2 cellular contexts compared by ENCODE assay signal in the genomic region with DNA sequence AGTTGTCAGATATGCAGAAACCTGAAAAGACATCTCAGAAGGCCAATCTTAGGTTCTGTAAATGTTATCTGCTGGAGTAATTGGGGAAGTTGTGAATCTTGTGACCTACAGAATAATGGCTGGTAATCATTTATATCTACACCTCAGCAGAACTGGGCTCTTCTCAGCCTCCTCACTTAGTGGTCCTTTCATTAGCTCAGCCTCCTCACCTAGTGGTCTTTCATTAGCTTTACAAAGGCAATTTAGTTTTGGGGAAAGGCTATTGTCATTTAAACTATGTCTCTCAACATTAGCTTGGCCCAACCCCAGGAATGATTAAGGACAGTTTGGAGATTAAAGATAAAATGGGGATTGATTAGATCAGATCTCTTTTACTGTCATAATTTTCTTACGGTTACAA.
A peak's percentile ranks its signal among the peaks of the same experiment; 100 is the strongest.
TF ChIP-seq lines count a peak whose summit lies in the region.

No MANE protein-coding gene starts in this region.

TF ChIP-seq in GM23338, 12 proteins besides CTCF, POLR2A, EP300 and RAD21:
- TF ChIP-seq ZNF114 (CRISPR knock-in tag; IDR thresholded peaks at IDR 0.05) = peak; percentile 93
- TF ChIP-seq CREB1 (CRISPR knock-in tag; IDR thresholded peaks at IDR 0.05; ENCODE audit: low read depth) = 0 out of 2 replicates have a peak, but pooled peaks have one; percentile 20
- peak; percentile 28 for TF ChIP-seq NANOG (IDR thresholded peaks at IDR 0.05; ENCODE audit: borderline replicate concordance)
- no peak for TF ChIP-seq STAT1 (IDR thresholded peaks at IDR 0.05; ENCODE audit: unreplicated experiment)
- TF ChIP-seq EZH2 (IDR thresholded peaks at IDR 0.05; ENCODE audit: low read depth, unreplicated experiment) = no peak
- no peak for TF ChIP-seq ZNF331 (CRISPR knock-in tag; IDR thresholded peaks at IDR 0.05; ENCODE audit: low read depth)
- TF ChIP-seq, protein P1, sequence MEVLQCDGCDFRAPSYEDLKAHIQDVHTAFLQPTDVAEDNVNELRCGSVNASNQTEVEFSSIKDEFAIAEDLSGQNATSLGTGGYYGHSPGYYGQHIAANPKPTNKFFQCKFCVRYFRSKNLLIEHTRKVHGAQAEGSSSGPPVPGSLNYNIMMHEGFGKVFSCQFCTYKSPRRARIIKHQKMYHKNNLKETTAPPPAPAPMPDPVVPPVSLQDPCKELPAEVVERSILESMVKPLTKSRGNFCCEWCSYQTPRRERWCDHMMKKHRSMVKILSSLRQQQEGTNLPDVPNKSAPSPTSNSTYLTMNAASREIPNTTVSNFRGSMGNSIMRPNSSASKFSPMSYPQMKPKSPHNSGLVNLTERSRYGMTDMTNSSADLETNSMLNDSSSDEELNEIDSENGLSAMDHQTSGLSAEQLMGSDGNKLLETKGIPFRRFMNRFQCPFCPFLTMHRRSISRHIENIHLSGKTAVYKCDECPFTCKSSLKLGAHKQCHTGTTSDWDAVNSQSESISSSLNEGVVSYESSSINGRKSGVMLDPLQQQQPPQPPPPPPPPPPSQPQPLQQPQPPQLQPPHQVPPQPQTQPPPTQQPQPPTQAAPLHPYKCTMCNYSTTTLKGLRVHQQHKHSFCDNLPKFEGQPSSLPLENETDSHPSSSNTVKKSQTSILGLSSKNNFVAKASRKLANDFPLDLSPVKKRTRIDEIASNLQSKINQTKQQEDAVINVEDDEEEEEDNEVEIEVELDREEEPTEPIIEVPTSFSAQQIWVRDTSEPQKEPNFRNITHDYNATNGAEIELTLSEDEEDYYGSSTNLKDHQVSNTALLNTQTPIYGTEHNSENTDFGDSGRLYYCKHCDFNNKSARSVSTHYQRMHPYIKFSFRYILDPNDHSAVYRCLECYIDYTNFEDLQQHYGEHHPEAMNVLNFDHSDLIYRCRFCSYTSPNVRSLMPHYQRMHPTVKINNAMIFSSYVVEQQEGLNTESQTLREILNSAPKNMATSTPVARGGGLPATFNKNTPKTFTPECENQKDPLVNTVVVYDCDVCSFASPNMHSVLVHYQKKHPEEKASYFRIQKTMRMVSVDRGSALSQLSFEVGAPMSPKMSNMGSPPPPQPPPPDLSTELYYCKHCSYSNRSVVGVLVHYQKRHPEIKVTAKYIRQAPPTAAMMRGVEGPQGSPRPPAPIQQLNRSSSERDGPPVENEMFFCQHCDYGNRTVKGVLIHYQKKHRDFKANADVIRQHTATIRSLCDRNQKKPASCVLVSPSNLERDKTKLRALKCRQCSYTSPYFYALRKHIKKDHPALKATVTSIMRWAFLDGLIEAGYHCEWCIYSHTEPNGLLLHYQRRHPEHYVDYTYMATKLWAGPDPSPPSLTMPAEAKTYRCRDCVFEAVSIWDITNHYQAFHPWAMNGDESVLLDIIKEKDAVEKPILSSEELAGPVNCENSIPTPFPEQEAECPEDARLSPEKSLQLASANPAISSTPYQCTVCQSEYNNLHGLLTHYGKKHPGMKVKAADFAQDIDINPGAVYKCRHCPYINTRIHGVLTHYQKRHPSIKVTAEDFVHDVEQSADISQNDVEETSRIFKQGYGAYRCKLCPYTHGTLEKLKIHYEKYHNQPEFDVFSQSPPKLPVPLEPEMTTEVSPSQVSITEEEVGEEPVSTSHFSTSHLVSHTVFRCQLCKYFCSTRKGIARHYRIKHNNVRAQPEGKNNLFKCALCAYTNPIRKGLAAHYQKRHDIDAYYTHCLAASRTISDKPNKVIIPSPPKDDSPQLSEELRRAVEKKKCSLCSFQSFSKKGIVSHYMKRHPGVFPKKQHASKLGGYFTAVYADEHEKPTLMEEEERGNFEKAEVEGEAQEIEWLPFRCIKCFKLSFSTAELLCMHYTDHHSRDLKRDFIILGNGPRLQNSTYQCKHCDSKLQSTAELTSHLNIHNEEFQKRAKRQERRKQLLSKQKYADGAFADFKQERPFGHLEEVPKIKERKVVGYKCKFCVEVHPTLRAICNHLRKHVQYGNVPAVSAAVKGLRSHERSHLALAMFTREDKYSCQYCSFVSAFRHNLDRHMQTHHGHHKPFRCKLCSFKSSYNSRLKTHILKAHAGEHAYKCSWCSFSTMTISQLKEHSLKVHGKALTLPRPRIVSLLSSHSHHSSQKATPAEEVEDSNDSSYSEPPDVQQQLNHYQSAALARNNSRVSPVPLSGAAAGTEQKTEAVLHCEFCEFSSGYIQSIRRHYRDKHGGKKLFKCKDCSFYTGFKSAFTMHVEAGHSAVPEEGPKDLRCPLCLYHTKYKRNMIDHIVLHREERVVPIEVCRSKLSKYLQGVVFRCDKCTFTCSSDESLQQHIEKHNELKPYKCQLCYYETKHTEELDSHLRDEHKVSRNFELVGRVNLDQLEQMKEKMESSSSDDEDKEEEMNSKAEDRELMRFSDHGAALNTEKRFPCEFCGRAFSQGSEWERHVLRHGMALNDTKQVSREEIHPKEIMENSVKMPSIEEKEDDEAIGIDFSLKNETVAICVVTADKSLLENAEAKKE (CRISPR knock-in tag; IDR thresholded peaks at IDR 0.05) = peak; percentile 100

TF ChIP-seq in WTC11, 78 proteins besides CTCF, POLR2A, EP300 and RAD21:
- peak; percentile 5; the same call in 1 of the 2 replicates for TF ChIP-seq ZNF423 (CRISPR knock-in tag; IDR thresholded peaks at IDR 0.05)
- TF ChIP-seq, protein P2, sequence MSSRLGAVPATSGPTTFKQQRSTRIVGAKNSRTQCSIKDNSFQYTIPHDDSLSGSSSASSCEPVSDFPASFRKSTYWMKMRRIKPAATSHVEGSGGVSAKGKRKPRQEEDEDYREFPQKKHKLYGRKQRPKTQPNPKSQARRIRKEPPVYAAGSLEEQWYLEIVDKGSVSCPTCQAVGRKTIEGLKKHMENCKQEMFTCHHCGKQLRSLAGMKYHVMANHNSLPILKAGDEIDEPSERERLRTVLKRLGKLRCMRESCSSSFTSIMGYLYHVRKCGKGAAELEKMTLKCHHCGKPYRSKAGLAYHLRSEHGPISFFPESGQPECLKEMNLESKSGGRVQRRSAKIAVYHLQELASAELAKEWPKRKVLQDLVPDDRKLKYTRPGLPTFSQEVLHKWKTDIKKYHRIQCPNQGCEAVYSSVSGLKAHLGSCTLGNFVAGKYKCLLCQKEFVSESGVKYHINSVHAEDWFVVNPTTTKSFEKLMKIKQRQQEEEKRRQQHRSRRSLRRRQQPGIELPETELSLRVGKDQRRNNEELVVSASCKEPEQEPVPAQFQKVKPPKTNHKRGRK (CRISPR knock-in tag; IDR thresholded peaks at IDR 0.05; ENCODE audit: borderline replicate concordance) = no peak
- no peak for TF ChIP-seq EMX1 (CRISPR knock-in tag; IDR thresholded peaks at IDR 0.05)
- peak; percentile 90 for TF ChIP-seq MXD4 (CRISPR knock-in tag; IDR thresholded peaks at IDR 0.05; ENCODE audit: borderline replicate concordance)
- TF ChIP-seq ZNF396 (CRISPR knock-in tag; IDR thresholded peaks at IDR 0.05; ENCODE audit: borderline replicate concordance) = 0 out of 2 replicates have a peak, but pooled peaks have one; percentile 75
- TF ChIP-seq, protein P3, sequence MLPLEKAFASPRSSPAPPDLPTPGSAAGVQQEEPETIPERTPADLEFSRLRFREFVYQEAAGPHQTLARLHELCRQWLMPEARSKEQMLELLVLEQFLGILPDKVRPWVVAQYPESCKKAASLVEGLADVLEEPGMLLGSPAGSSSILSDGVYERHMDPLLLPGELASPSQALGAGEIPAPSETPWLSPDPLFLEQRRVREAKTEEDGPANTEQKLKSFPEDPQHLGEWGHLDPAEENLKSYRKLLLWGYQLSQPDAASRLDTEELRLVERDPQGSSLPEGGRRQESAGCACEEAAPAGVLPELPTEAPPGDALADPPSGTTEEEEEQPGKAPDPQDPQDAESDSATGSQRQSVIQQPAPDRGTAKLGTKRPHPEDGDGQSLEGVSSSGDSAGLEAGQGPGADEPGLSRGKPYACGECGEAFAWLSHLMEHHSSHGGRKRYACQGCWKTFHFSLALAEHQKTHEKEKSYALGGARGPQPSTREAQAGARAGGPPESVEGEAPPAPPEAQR (CRISPR knock-in tag; IDR thresholded peaks at IDR 0.05) = peak; percentile 8; the same call in 1 of the 2 replicates
- TF ChIP-seq, protein P4, sequence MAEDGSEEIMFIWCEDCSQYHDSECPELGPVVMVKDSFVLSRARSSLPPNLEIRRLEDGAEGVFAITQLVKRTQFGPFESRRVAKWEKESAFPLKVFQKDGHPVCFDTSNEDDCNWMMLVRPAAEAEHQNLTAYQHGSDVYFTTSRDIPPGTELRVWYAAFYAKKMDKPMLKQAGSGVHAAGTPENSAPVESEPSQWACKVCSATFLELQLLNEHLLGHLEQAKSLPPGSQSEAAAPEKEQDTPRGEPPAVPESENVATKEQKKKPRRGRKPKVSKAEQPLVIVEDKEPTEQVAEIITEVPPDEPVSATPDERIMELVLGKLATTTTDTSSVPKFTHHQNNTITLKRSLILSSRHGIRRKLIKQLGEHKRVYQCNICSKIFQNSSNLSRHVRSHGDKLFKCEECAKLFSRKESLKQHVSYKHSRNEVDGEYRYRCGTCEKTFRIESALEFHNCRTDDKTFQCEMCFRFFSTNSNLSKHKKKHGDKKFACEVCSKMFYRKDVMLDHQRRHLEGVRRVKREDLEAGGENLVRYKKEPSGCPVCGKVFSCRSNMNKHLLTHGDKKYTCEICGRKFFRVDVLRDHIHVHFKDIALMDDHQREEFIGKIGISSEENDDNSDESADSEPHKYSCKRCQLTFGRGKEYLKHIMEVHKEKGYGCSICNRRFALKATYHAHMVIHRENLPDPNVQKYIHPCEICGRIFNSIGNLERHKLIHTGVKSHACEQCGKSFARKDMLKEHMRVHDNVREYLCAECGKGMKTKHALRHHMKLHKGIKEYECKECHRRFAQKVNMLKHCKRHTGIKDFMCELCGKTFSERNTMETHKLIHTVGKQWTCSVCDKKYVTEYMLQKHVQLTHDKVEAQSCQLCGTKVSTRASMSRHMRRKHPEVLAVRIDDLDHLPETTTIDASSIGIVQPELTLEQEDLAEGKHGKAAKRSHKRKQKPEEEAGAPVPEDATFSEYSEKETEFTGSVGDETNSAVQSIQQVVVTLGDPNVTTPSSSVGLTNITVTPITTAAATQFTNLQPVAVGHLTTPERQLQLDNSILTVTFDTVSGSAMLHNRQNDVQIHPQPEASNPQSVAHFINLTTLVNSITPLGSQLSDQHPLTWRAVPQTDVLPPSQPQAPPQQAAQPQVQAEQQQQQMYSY (CRISPR knock-in tag; IDR thresholded peaks at IDR 0.05) = no peak
TF ChIP-seq in WTC11: peak in this region for 4.
